In the genomic region with DNA sequence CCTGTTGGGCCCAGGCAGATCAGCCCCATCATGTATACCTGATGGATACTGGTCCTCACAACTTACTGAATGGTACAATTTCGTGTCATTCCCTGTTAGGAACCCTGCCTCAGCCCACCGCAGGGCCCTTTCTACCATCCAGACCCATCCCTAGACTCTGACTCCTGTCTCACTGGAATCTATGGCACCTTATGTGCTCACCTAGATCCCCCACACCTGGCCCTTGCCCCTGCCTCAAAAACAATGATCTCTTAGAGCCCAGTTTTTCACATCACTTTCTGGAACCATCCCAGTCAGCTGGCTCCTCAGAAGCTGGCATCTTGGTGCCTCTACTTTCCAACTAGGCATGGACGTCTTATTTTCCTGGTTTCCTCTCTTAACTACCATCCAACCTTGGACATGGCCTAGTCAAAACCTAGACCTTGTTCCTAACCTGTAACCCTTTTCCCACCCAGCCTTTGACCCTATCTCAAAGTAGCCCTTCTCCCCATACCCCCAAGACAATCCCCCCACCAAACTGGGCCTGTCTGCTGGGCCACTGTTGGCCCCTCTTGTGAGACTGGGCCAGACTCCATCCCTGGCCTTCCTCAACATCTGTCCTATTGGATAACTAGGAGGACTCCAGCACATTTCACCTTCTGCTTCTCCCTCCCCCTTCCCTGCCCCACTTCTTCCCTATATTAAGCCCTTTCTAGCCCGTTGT, we compare ENCODE assay signal across 10 cellular contexts. TPM values are rescaled to one million over a fixed set of nuclear protein-coding genes. Genes with fewer than 3 reads are reported as not detected.
A peak's percentile ranks its signal among the peaks of the same experiment; 100 is the strongest.
DNase-seq lines count a peak whose midpoint lies in the region; ATAC-seq and TF ChIP-seq lines count a peak whose summit lies in the region.
"Had no signal": no experiment of that assay in that cellular context is flagged by ENCODE, and none has a peak within 500 bp of the region (broad histone marks: within the 10 kb centered on the region; RNA-seq: fewer than 3 reads in every experiment).

No MANE protein-coding gene starts in this region.

- H3K27ac ChIP-seq in heart right ventricle (peak overlapping the region in 7 of 10 donors; percentile 80 to 93 (median 84)), body of pancreas (peak overlapping the region; percentile 62 to 94 (median 91)), lung (ENCODE audit: low read depth in 1 of 2, low read length in 1 of 2) (peak overlapping the region in 1 of 2 donors; percentile 89), uterus (peak overlapping the region; percentile 62 to 74)

- H3K4me1 ChIP-seq in heart right ventricle (peaks cover 15 to 59% (median 34%) of the 10 kb centered on the region in 9 donors), body of pancreas (peaks cover 44% of the 10 kb centered on the region), lung (ENCODE audit: control insufficient read depth in 2 of 2, insufficient read depth in 2 of 2, low read length in 2 of 2) (peaks cover 11 to 18% of the 10 kb centered on the region in 2 donors), uterus (peaks cover 5 to 19% of the 10 kb centered on the region in 2 donors)

- peaks cover 2% of the 10 kb centered on the region for H3K27me3 Mint-ChIP-seq in activated T-helper 2 cell treated with anti-CD3 and anti-CD28 coated beads, Interferon-gamma antibody, Interleukin-2, Interleukin-4, amounts not matched to agents 10 μg/mL and 5 μg/mL and 100 μg/mL, durations not matched to agents 14 hours and 24 hours and 36 hours (ENCODE audit: low read depth)
- H3K27me3 Mint-ChIP-seq in HFFc6 (ENCODE audit: insufficient read depth), result no peaks in the 10 kb centered on the region; the same call in 1 of the 2 replicates

- no peak for TF ChIP-seq POLR2A in body of pancreas (IDR thresholded peaks at IDR 0.05)
- TF ChIP-seq POLR2A in uterus (IDR thresholded peaks at IDR 0.05), result no peak

- 16 to 19% methylated on average over 4 of the region's 4 CpGs for WGBS in heart right ventricle, 2 donors
- WGBS in body of pancreas, 2 donors, result 4 to 5% methylated on average over 4 of the region's 4 CpGs
- 8 to 12% methylated on average over 4 of the region's 4 CpGs for WGBS in lung, 2 donors

- H3K9me3 Mint-ChIP-seq in activated T-helper 2 cell treated with anti-CD3 and anti-CD28 coated beads, Interferon-gamma antibody, Interleukin-2, Interleukin-4, amounts not matched to agents 10 μg/mL and 5 μg/mL and 100 μg/mL, durations not matched to agents 14 hours and 24 hours and 36 hours, result no peaks in the 10 kb centered on the region
- no peaks in the 10 kb centered on the region for H3K9me3 Mint-ChIP-seq in HFFc6

- peak overlapping the region; percentile 63 to 99 (median 94) for H3K4me3 ChIP-seq in heart right ventricle
- H3K4me3 ChIP-seq in body of pancreas, result peak overlapping the region; percentile 84 to 86
- peak overlapping the region; percentile 85 for H3K4me3 ChIP-seq in lung
- peak overlapping the region; percentile 69 to 92 for H3K4me3 ChIP-seq in uterus

- TF ChIP-seq CTCF in heart right ventricle (IDR thresholded peaks at IDR 0.05) (no peak), body of pancreas (IDR thresholded peaks at IDR 0.05) (no peak), lung (IDR thresholded peaks at IDR 0.05; ENCODE audit: control extremely low read depth, extremely low read depth) (no peak), uterus (IDR thresholded peaks at IDR 0.05) (no peak), HFFc6 (IDR thresholded peaks at IDR 0.05) (no peak)

- H3K27ac Mint-ChIP-seq in activated T-helper 2 cell treated with anti-CD3 and anti-CD28 coated beads, Interferon-gamma antibody, Interleukin-2, Interleukin-4, amounts not matched to agents 10 μg/mL and 5 μg/mL and 100 μg/mL, durations not matched to agents 14 hours and 24 hours and 36 hours, result no peak overlapping the region
- no peak overlapping the region for H3K27ac Mint-ChIP-seq in HFFc6

- no peaks in the 10 kb centered on the region for H3K27me3 ChIP-seq in heart right ventricle
- no peaks in the 10 kb centered on the region for H3K27me3 ChIP-seq in body of pancreas
- H3K27me3 ChIP-seq in lung (ENCODE audit: control insufficient read depth, insufficient read depth), result no peaks in the 10 kb centered on the region
- H3K27me3 ChIP-seq in uterus, result no peaks in the 10 kb centered on the region

- ATAC-seq in heart right ventricle (no peak), left cardiac atrium (no peak), body of pancreas (no peak), lung (ENCODE audit: insufficient read depth, low FRiP score) (no peak)

- peaks cover 14% of the 10 kb centered on the region for H3K36me3 Mint-ChIP-seq in activated T-helper 2 cell treated with anti-CD3 and anti-CD28 coated beads, Interferon-gamma antibody, Interleukin-2, Interleukin-4, amounts not matched to agents 10 μg/mL and 5 μg/mL and 100 μg/mL, durations not matched to agents 14 hours and 24 hours and 36 hours (ENCODE audit: low read depth)
- peaks cover 6% of the 10 kb centered on the region for H3K36me3 Mint-ChIP-seq in HFFc6 (ENCODE audit: low read depth)

- no peaks in the 10 kb centered on the region for H3K9me3 ChIP-seq in heart right ventricle
- no peaks in the 10 kb centered on the region for H3K9me3 ChIP-seq in body of pancreas
- no peaks in the 10 kb centered on the region for H3K9me3 ChIP-seq in lung (ENCODE audit: control insufficient read depth in 2 of 2, insufficient read depth in 1 of 2, low read length in 1 of 2)
- H3K9me3 ChIP-seq in uterus, result no peaks in the 10 kb centered on the region

- intact Hi-C loops in heart right ventricle (cut with DNase I) (no loop called here), left cardiac atrium (cut with DNase I) (no loop called here), body of pancreas (cut with DNase I) (no loop called here), uterus (cut with DNase I; ENCODE audit: low total_unique reads) (no loop called here)
- intact Hi-C loops in activated T-helper 2 cell treated with anti-CD3 and anti-CD28 coated beads, Interferon-gamma antibody, Interleukin-2, Interleukin-4, amounts not matched to agents 10 μg/mL and 5 μg/mL and 100 μg/mL, durations not matched to agents 14 hours and 24 hours and 36 hours (cut with micrococcal nuclease), result loop anchor here (10.0 kb wide), 1 partner anchor 210 kb away; the partner anchor contains the start of gene BCL2L1

- DNase-seq in heart right ventricle, result no peak
- no peak for DNase-seq in left cardiac atrium
- no peak for DNase-seq in body of pancreas
- DNase-seq in lung (ENCODE audit: low spot score), result no peak
- DNase-seq in uterus, result no peak
- DNase-seq in cerebellum (ENCODE audit: low spot score), result no peak
- no peak for DNase-seq in activated T-helper 2 cell treated with anti-CD3 and anti-CD28 coated beads, Interferon-gamma antibody, Interleukin-2, Interleukin-4, amounts not matched to agents 10 μg/mL and 5 μg/mL and 100 μg/mL, durations not matched to agents 14 hours and 24 hours and 36 hours (ENCODE audit: low spot score)
- DNase-seq in HFFc6, result no peak
- DNase-seq: COR-L47, NCI-H2107 had no signal

- no peak overlapping the region for H3K4me3 Mint-ChIP-seq in activated T-helper 2 cell treated with anti-CD3 and anti-CD28 coated beads, Interferon-gamma antibody, Interleukin-2, Interleukin-4, amounts not matched to agents 10 μg/mL and 5 μg/mL and 100 μg/mL, durations not matched to agents 14 hours and 24 hours and 36 hours (ENCODE audit: low read depth)
- no peak overlapping the region for H3K4me3 Mint-ChIP-seq in HFFc6

- peaks cover 0 to 30% (median 0%) of the 10 kb centered on the region in 9 donors for H3K36me3 ChIP-seq in heart right ventricle
- H3K36me3 ChIP-seq in body of pancreas (replicated peaks in 1 of 2; ENCODE audit: insufficient read depth in 1 of 2, low read depth in 2 of 2), result no peaks in the 10 kb centered on the region
- H3K36me3 ChIP-seq in lung (ENCODE audit: control insufficient read depth in 2 of 2, insufficient read depth in 2 of 2, low read length in 2 of 2), result peaks cover 0 to 3% of the 10 kb centered on the region in 2 donors
- H3K36me3 ChIP-seq in uterus, result no peaks in the 10 kb centered on the region

- H3K4me1 Mint-ChIP-seq in activated T-helper 2 cell treated with anti-CD3 and anti-CD28 coated beads, Interferon-gamma antibody, Interleukin-2, Interleukin-4, amounts not matched to agents 10 μg/mL and 5 μg/mL and 100 μg/mL, durations not matched to agents 14 hours and 24 hours and 36 hours (ENCODE audit: low read depth), result peaks cover 2% of the 10 kb centered on the region
- H3K4me1 Mint-ChIP-seq in HFFc6 (ENCODE audit: low read depth), result peaks cover 10% of the 10 kb centered on the region

RNA-seq across cellular contexts. Expression of gene HM13, which starts 1.0 kb away (rescaled TPM):
- 10 to 100 TPM; 27.5 to 71.6 (median 33.5) TPM for total RNA-seq in heart right ventricle
- 100 to 1,000 TPM in 1 of 2 donors, 10 to 100 TPM in 1; 65.1 to 102 TPM for polyA plus RNA-seq in heart right ventricle
- 10 to 100 TPM; 64.9 to 88.9 TPM for total RNA-seq in left cardiac atrium
- total RNA-seq in body of pancreas, result 10 to 100 TPM; 73.2 to 79.4 TPM
- total RNA-seq in lung, result 100 to 1,000 TPM in 1 of 2 donors, 10 to 100 TPM in 1; 53.5 to 237 TPM
- polyA plus RNA-seq in lung, result 100 to 1,000 TPM; 173 to 249 TPM
- 100 to 1,000 TPM in 1 of 4 donors, 10 to 100 TPM in 3; 40.7 to 147 (median 56.0) TPM for total RNA-seq in uterus
- 43.7 TPM for total RNA-seq in cerebellum
- total RNA-seq in activated T-helper 2 cell treated with anti-CD3 and anti-CD28 coated beads, Interferon-gamma antibody, Interleukin-2, Interleukin-4, amounts not matched to agents 10 μg/mL and 5 μg/mL and 100 μg/mL, durations not matched to agents 14 hours and 24 hours and 36 hours, result 184 and 188 TPM in 2 replicates
- total RNA-seq in HFFc6 (2021; fragmentation: NEBNext Ultra II Directional; extraction: Animal tissue kit (Norgen Biotek cat#: 25700)), result 100 to 1,000 TPM; 265 to 332 (median 284) TPM

RNA-seq across cellular contexts. Expression of gene REM1, which starts 40.1 kb away (rescaled TPM):
- total RNA-seq in heart right ventricle (1 to 10 TPM in 7 of 10 donors, under 1 TPM in 3; 0.60 to 3.4 (median 1.3) TPM), left cardiac atrium (1 to 10 TPM; 1.6 to 3.2 TPM), body of pancreas (1 to 10 TPM in 1 of 2 donors, under 1 TPM in 1; 0.66 to 1.0 TPM), lung (1 to 10 TPM; 1.7 to 7.1 TPM), uterus (10 to 100 TPM in 2 of 4 donors, 1 to 10 TPM in 1, under 1 TPM in 1; 0.59 to 12.1 (median 8.7) TPM), cerebellum (not detected)
- polyA plus RNA-seq in heart right ventricle (1 to 10 TPM; 3.9 to 7.2 TPM), lung (1 to 10 TPM; 1.3 to 1.7 TPM)
- total RNA-seq in activated T-helper 2 cell treated with anti-CD3 and anti-CD28 coated beads, Interferon-gamma antibody, Interleukin-2, Interleukin-4, amounts not matched to agents 10 μg/mL and 5 μg/mL and 100 μg/mL, durations not matched to agents 14 hours and 24 hours and 36 hours, result not detected in 2 replicates
- not detected for total RNA-seq in HFFc6 (2021; fragmentation: NEBNext Ultra II Directional; extraction: Animal tissue kit (Norgen Biotek cat#: 25700))

RNA-seq across cellular contexts. Expression of gene DEFB124, which starts 40.3 kb away (rescaled TPM):
- total RNA-seq in heart right ventricle (1 to 10 TPM in 2 of 10 donors, not detected in 8; 1.5 to 3.1 TPM), left cardiac atrium (under 1 TPM in 1 of 2 donors, not detected in 1; 0.44 TPM), body of pancreas (not detected), lung (not detected), uterus (1 to 10 TPM in 1 of 4 donors, not detected in 3; 3.2 TPM), cerebellum (not detected)
- polyA plus RNA-seq in heart right ventricle (1 to 10 TPM in 1 of 2 donors, under 1 TPM in 1; 0.13 to 1.5 TPM), lung (under 1 TPM in 1 of 2 donors, not detected in 1; 0.18 TPM)
- not detected in 2 replicates for total RNA-seq in activated T-helper 2 cell treated with anti-CD3 and anti-CD28 coated beads, Interferon-gamma antibody, Interleukin-2, Interleukin-4, amounts not matched to agents 10 μg/mL and 5 μg/mL and 100 μg/mL, durations not matched to agents 14 hours and 24 hours and 36 hours
- not detected for total RNA-seq in HFFc6 (2021; fragmentation: NEBNext Ultra II Directional; extraction: Animal tissue kit (Norgen Biotek cat#: 25700))
